ENCODE assay signal across 11 cellular contexts in the genomic region with DNA sequence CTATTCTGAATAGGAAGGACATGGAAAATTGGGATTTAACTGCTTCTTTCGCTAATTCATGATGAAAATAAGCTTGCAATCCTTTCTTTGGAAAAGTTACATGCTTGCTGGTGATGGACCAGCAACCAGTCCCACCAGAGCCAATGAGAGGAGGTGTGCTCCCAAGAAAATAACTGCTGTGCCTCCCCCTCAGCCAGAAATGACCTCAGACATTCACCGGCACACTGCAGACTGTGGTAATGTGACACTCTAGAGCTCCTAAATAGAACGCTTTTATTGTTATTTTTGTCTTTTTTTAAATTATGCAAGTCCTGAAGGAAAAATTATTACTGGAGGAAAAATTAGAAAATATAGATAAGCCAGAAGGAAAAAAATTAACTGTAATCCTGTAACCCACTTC. TPM values are rescaled to one million over a fixed set of nuclear protein-coding genes. Genes with fewer than 3 reads are reported as not detected.
DNase-seq lines count a peak whose midpoint lies in the region; ATAC-seq and TF ChIP-seq lines count a peak whose summit lies in the region.
"Had no signal": no experiment of that assay in that cellular context is flagged by ENCODE, and none has a peak within 500 bp of the region (broad histone marks: within the 10 kb centered on the region; RNA-seq: fewer than 3 reads in every experiment).

No MANE protein-coding gene starts in this region.

- H4K91ac ChIP-seq in mesenchymal stem cell (ENCODE audit: low read length): no peak overlapping the region

- H3K4me3 Mint-ChIP-seq in stimulated activated naive CD8-positive, alpha-beta T cell treated with anti-CD3 and anti-CD28 coated beads, Interleukin-15, Interleukin-2, amounts not matched to agents 100 ng/mL and 50 ng/mL, for 24 hours: peak overlapping the region; percentile 93

- H3K23ac ChIP-seq in mesenchymal stem cell (ENCODE audit: low read length in 2 of 2): no peak overlapping the region

- no peak for ATAC-seq in stimulated activated naive CD8-positive, alpha-beta T cell treated with anti-CD3 and anti-CD28 coated beads, Interleukin-15, Interleukin-2, amounts not matched to agents 100 U/mL and 50 U/mL, for 24 hours
- no peak for ATAC-seq in GM21526 (IDR thresholded peaks at IDR 0.05; ENCODE audit: low FRiP score, unreplicated experiment)
- ATAC-seq in HG03280 (IDR thresholded peaks at IDR 0.05; ENCODE audit: unreplicated experiment): no peak
- ATAC-seq: esophagus mucosa had no signal

- H2BK5ac ChIP-seq in mesenchymal stem cell (ENCODE audit: low read depth, low read length, poor library complexity, severe bottlenecking): no peak overlapping the region

- no peak overlapping the region for H2AK5ac ChIP-seq in mesenchymal stem cell (ENCODE audit: low read length, severe bottlenecking)

- H3K4ac ChIP-seq in mesenchymal stem cell (ENCODE audit: low read depth in 1 of 2, low read length in 2 of 2): no peak overlapping the region

- peaks cover 10% of the 10 kb centered on the region for H3K27me3 Mint-ChIP-seq in stimulated activated naive CD8-positive, alpha-beta T cell treated with anti-CD3 and anti-CD28 coated beads, Interleukin-15, Interleukin-2, amounts not matched to agents 100 ng/mL and 50 ng/mL, for 24 hours

- no peaks in the 10 kb centered on the region for H3K9me3 ChIP-seq in mesenchymal stem cell (ENCODE audit: control insufficient read depth, low read length)

- no peak for TF ChIP-seq CTCF in brain microvascular endothelial cell (IDR thresholded peaks at IDR 0.05; ENCODE audit: low read depth, low read length, missing control alignments)

- no peak overlapping the region for H2BK15ac ChIP-seq in mesenchymal stem cell (ENCODE audit: low read depth, poor library complexity, severe bottlenecking)

- peak overlapping the region; percentile 72 for H3K4me3 ChIP-seq in brain microvascular endothelial cell (ENCODE audit: low read depth, low read length)
- peak overlapping the region in 1 of 2 experiments; percentile 85 for H3K4me3 ChIP-seq in mesenchymal stem cell (ENCODE audit: insufficient read depth in 1 of 2, low read depth in 1 of 2, low read length in 2 of 2)

- H3K27me3 ChIP-seq in brain microvascular endothelial cell (replicated peaks): no peaks in the 10 kb centered on the region
- no peaks in the 10 kb centered on the region for H3K27me3 ChIP-seq in mesenchymal stem cell (ENCODE audit: control insufficient read depth in 1 of 2, insufficient read depth in 1 of 2, low read length in 2 of 2)

- H3K14ac ChIP-seq in mesenchymal stem cell (ENCODE audit: low read length in 2 of 2): no peak overlapping the region

- no peaks in the 10 kb centered on the region for H3K9me3 Mint-ChIP-seq in stimulated activated naive CD8-positive, alpha-beta T cell treated with anti-CD3 and anti-CD28 coated beads, Interleukin-15, Interleukin-2, amounts not matched to agents 100 ng/mL and 50 ng/mL, for 24 hours

- no peak overlapping the region for H4K8ac ChIP-seq in mesenchymal stem cell (ENCODE audit: low read length)

- peaks cover 61% of the 10 kb centered on the region for H3K4me1 Mint-ChIP-seq in stimulated activated naive CD8-positive, alpha-beta T cell treated with anti-CD3 and anti-CD28 coated beads, Interleukin-15, Interleukin-2, amounts not matched to agents 100 ng/mL and 50 ng/mL, for 24 hours (ENCODE audit: low read depth)

- in situ Hi-C loops in brain microvascular endothelial cell (cut with HindIII; ENCODE audit: low pct_ligation_motif_present, low sequenced_read_pairs): no loop called here

- H2BK120ac ChIP-seq in mesenchymal stem cell (ENCODE audit: low read depth, low read length): no peak overlapping the region

- no peak for DNase-seq in stimulated activated naive CD8-positive, alpha-beta T cell treated with anti-CD3 and anti-CD28 coated beads, Interleukin-15, Interleukin-2, amounts not matched to agents 100 U/mL and 50 U/mL, for 24 hours
- DNase-seq in brain microvascular endothelial cell (no peak), mesenchymal stem cell (no peak), D341Med (ENCODE audit: low spot score) (no peak)
- no peak for DNase-seq in stimulated activated CD4-positive, alpha-beta T cell treated with anti-CD3 and anti-CD28 coated beads, Interleukin-15, amount 100 ng/mL, for 24 hours
- DNase-seq: activated naive CD4-positive, alpha-beta T cell treated with Interleukin-2 at 50 U/mL for 16 hours; NCI-H510A treated with DMSO at 0.1 percent for 48 hours had no signal

- H3K4me2 ChIP-seq in mesenchymal stem cell (ENCODE audit: low read length, poor library complexity, severe bottlenecking): peak overlapping the region; percentile 60

- H3K18ac ChIP-seq in mesenchymal stem cell (ENCODE audit: low read depth in 1 of 2, low read length in 2 of 2): no peak overlapping the region

- 100% methylated on average over 1 of the region's 3 CpGs for WGBS in mesenchymal stem cell

- H2AFZ ChIP-seq in mesenchymal stem cell (ENCODE audit: low read depth, low read length): no peak overlapping the region

- no peak overlapping the region for H2BK12ac ChIP-seq in mesenchymal stem cell (ENCODE audit: low read length in 2 of 2)

- peaks cover 20% of the 10 kb centered on the region for H3K36me3 Mint-ChIP-seq in stimulated activated naive CD8-positive, alpha-beta T cell treated with anti-CD3 and anti-CD28 coated beads, Interleukin-15, Interleukin-2, amounts not matched to agents 100 ng/mL and 50 ng/mL, for 24 hours (ENCODE audit: low read depth)

- no peak overlapping the region for H3K27ac ChIP-seq in brain microvascular endothelial cell
- H3K27ac ChIP-seq in mesenchymal stem cell (ENCODE audit: low read length, poor library complexity, severe bottlenecking): peak overlapping the region; percentile 0

- no peak overlapping the region for H3K27ac Mint-ChIP-seq in stimulated activated naive CD8-positive, alpha-beta T cell treated with anti-CD3 and anti-CD28 coated beads, Interleukin-15, Interleukin-2, amounts not matched to agents 100 ng/mL and 50 ng/mL, for 24 hours

- peaks cover 3% of the 10 kb centered on the region for H3K79me1 ChIP-seq in mesenchymal stem cell (replicated peaks; ENCODE audit: low read length, poor library complexity, severe bottlenecking)

- H3K4me1 ChIP-seq in mesenchymal stem cell (ENCODE audit: control insufficient read depth, insufficient read depth, low read depth, low read length): peaks cover 37% of the 10 kb centered on the region

- H3K9ac ChIP-seq in mesenchymal stem cell (ENCODE audit: low read length): peak overlapping the region; percentile 13

- H3K36me3 ChIP-seq in brain microvascular endothelial cell (replicated peaks) (peaks cover 32% of the 10 kb centered on the region), mesenchymal stem cell (ENCODE audit: control insufficient read depth in 1 of 2, insufficient read depth in 2 of 2, low read depth in 1 of 2, low read length in 2 of 2) (peaks cover 3 to 15% of the 10 kb centered on the region in 2 experiments)

RNA-seq across cellular contexts. Expression of gene PYGB, which starts 2.6 kb away (rescaled TPM):
- polyA plus RNA-seq in mesenchymal stem cell (2013, experiment 1 of 2): 50.3 TPM
- 48.3 TPM for polyA plus RNA-seq in mesenchymal stem cell (2013, experiment 2 of 2)

RNA-seq across cellular contexts. Expression of gene ENTPD6, which starts 55.0 kb away (rescaled TPM):
- 29.8 TPM for polyA plus RNA-seq in mesenchymal stem cell (2013, experiment 1 of 2)
- 27.3 TPM for polyA plus RNA-seq in mesenchymal stem cell (2013, experiment 2 of 2)
